Comparison of ENCODE assay signal across 21 cellular contexts in genomic region chr13:107817652-107818287, GRCh38.
DNase-seq lines count a peak whose midpoint lies in the region; ATAC-seq and TF ChIP-seq lines count a peak whose summit lies in the region.
"Had no signal": no experiment of that assay in that cellular context is flagged by ENCODE, and none has a peak within 500 bp of the region (broad histone marks: within the 10 kb centered on the region; RNA-seq: fewer than 3 reads in every experiment).

No MANE protein-coding gene starts in this region.

- H3F3A ChIP-seq in GM23338 (replicated peaks; ENCODE audit: low read depth), result no peaks in the 10 kb centered on the region

- H3K36me3 ChIP-seq in GM23338 (ENCODE audit: insufficient read depth) (no peaks in the 10 kb centered on the region), HUES48 (ENCODE audit: control insufficient read depth, insufficient read depth, low read length) (no peaks in the 10 kb centered on the region), NT2/D1 (ENCODE audit: insufficient read depth, insufficient read length, low read length) (no peaks in the 10 kb centered on the region), sigmoid colon (no peaks in the 10 kb centered on the region)

- no peaks in the 10 kb centered on the region for H3K9me3 ChIP-seq in HUES48 (ENCODE audit: control insufficient read depth, insufficient read depth, low read length)
- no peaks in the 10 kb centered on the region for H3K9me3 ChIP-seq in NT2/D1 (ENCODE audit: insufficient read depth, low read length)
- H3K9me3 ChIP-seq in sigmoid colon, result no peaks in the 10 kb centered on the region
- H3K9me3 ChIP-seq: A549, Caco-2 had no signal

- DNase-seq in GM23338 (ENCODE audit: low spot score) (peak; percentile 75), NT2/D1 (ENCODE audit: low read depth, low spot score) (peak; percentile 18), iPS-NIHi11 (ENCODE audit: low spot score) (peak; percentile 29), sigmoid colon (no peak)
- no peak for DNase-seq in activated CD4-positive, alpha-beta T cell treated with anti-CD3 and anti-CD28 coated beads, Interleukin-2, amount 10 ng/mL, durations not matched to agents 7 days and 5 days
- no peak for DNase-seq in stimulated activated CD4-positive, alpha-beta T cell treated with anti-CD3 and anti-CD28 coated beads, Interleukin-12 subunit alpha, Interleukin-12 subunit beta, amount 100 ng/mL, for 4 hours
- DNase-seq: Caco-2; CD4-positive, alpha-beta T cell; DMS153; GDM1; GM23248; HFFc6; Karpas-422; NCI-H2107; NCI-H226; NCI-H526 had no signal

- peaks cover 61% of the 10 kb centered on the region for H3K4me1 Mint-ChIP-seq in GM23338
- no peaks in the 10 kb centered on the region for H3K4me1 Mint-ChIP-seq in activated CD4-positive, alpha-beta T cell treated with anti-CD3 and anti-CD28 coated beads, Interleukin-2, amount 10 ng/mL, durations not matched to agents 7 days and 5 days

- H3K4me2 ChIP-seq in GM23338, result peak overlapping the region; percentile 29
- H3K4me2 ChIP-seq: A549 had no signal

- ATAC-seq in GM23338 (peak; percentile 99), GM21723 (IDR thresholded peaks at IDR 0.05; ENCODE audit: unreplicated experiment) (no peak)
- ATAC-seq: A549, Right ventricle myocardium inferior had no signal

- no peak for TF ChIP-seq EP300 in sigmoid colon (IDR thresholded peaks at IDR 0.05)

- no peaks in the 10 kb centered on the region for H3K36me3 Mint-ChIP-seq in GM23338 (ENCODE audit: low read depth)
- H3K36me3 Mint-ChIP-seq in activated CD4-positive, alpha-beta T cell treated with anti-CD3 and anti-CD28 coated beads, Interleukin-2, amount 10 ng/mL, durations not matched to agents 7 days and 5 days (ENCODE audit: low read depth), result no peaks in the 10 kb centered on the region
- H3K36me3 Mint-ChIP-seq: IgD-negative memory B cell had no signal

- 76 to 77% methylated on average over 6 of the region's 6 CpGs for WGBS in sigmoid colon, 2 donors

- 0 out of 2 replicates have a peak, but pooled peaks cover 5% of the 10 kb centered on the region for H3K9me2 ChIP-seq in GM23338 (ENCODE audit: insufficient read depth)

- H3K4me1 ChIP-seq in GM23338 (ENCODE audit: insufficient read depth), result peaks cover 40% of the 10 kb centered on the region
- H3K4me1 ChIP-seq in HUES48 (ENCODE audit: control insufficient read depth, insufficient read depth, low read length), result peaks cover 46% of the 10 kb centered on the region
- no peaks in the 10 kb centered on the region for H3K4me1 ChIP-seq in NT2/D1 (ENCODE audit: insufficient read depth, insufficient read length)
- no peaks in the 10 kb centered on the region for H3K4me1 ChIP-seq in sigmoid colon
- H3K4me1 ChIP-seq: A549, Caco-2 had no signal

- H3K9me3 Mint-ChIP-seq in GM23338, result no peaks in the 10 kb centered on the region; the same call in 2 of the 3 replicates
- no peaks in the 10 kb centered on the region for H3K9me3 Mint-ChIP-seq in activated CD4-positive, alpha-beta T cell treated with anti-CD3 and anti-CD28 coated beads, Interleukin-2, amount 10 ng/mL, durations not matched to agents 7 days and 5 days
- H3K9me3 Mint-ChIP-seq: CD4-positive, alpha-beta T cell had no signal

- no peak overlapping the region for H2AFZ ChIP-seq in GM23338
- H2AFZ ChIP-seq: GM23248 had no signal

- peak overlapping the region; percentile 95 for H3K27ac Mint-ChIP-seq in GM23338
- H3K27ac Mint-ChIP-seq in activated CD4-positive, alpha-beta T cell treated with anti-CD3 and anti-CD28 coated beads, Interleukin-2, amount 10 ng/mL, durations not matched to agents 7 days and 5 days, result no peak overlapping the region
- H3K27ac Mint-ChIP-seq: CD4-positive, alpha-beta T cell; HFFc6; IgD-negative memory B cell had no signal

- no peak for TF ChIP-seq POLR2A in sigmoid colon (IDR thresholded peaks at IDR 0.05)

- H4K20me1 ChIP-seq in GM23338 (replicated peaks; ENCODE audit: insufficient read depth), result no peaks in the 10 kb centered on the region

- H3K9ac ChIP-seq in HUES48 (ENCODE audit: low read depth, low read length) (no peak overlapping the region), NT2/D1 (ENCODE audit: insufficient read length, low read depth) (no peak overlapping the region)
- H3K9ac ChIP-seq: GM23248 had no signal

- CTCF ChIA-PET in activated CD4-positive, alpha-beta T cell treated with anti-CD3 and anti-CD28 coated beads, Interleukin-2, amount 10 ng/mL, durations not matched to agents 7 days and 5 days (lab: Charles Lee), result no interaction called here

- peaks cover 5% of the 10 kb centered on the region for H3K79me2 ChIP-seq in GM23338 (replicated peaks; ENCODE audit: insufficient read depth)

- peak overlapping the region; percentile 70 for H3K27ac ChIP-seq in GM23338 (ENCODE audit: low read depth)
- H3K27ac ChIP-seq in HUES48 (ENCODE audit: low read depth, low read length), result peak overlapping the region; percentile 31
- no peak overlapping the region for H3K27ac ChIP-seq in sigmoid colon
- H3K27ac ChIP-seq: A549, GM23248 had no signal

- intact Hi-C loops in sigmoid colon (cut with DNase I), result no loop called here

- H3K27me3 ChIP-seq in GM23338 (ENCODE audit: insufficient read depth) (no peaks in the 10 kb centered on the region), HUES48 (ENCODE audit: control insufficient read depth, insufficient read depth, low read length) (no peaks in the 10 kb centered on the region), NT2/D1 (ENCODE audit: insufficient read depth, insufficient read length) (no peaks in the 10 kb centered on the region), sigmoid colon (no peaks in the 10 kb centered on the region)

- TF ChIP-seq CTCF in GM23338 (conservative IDR thresholded peaks at IDR 0.05; ENCODE audit: low read depth in 2 of 2), result no peak
- TF ChIP-seq CTCF in sigmoid colon (IDR thresholded peaks at IDR 0.05), result no peak

- H3K4me3 Mint-ChIP-seq in GM23338, result peak overlapping the region; percentile 49; the same call in 2 of the 3 replicates
- no peak overlapping the region for H3K4me3 Mint-ChIP-seq in activated CD4-positive, alpha-beta T cell treated with anti-CD3 and anti-CD28 coated beads, Interleukin-2, amount 10 ng/mL, durations not matched to agents 7 days and 5 days
- H3K4me3 Mint-ChIP-seq: CD4-positive, alpha-beta T cell; HFFc6; IgD-negative memory B cell had no signal

- POLR2A ChIA-PET in activated CD4-positive, alpha-beta T cell treated with anti-CD3 and anti-CD28 coated beads, Interleukin-2, amount 10 ng/mL, durations not matched to agents 7 days and 5 days (lab: Charles Lee), result no interaction called here

- H3K27me3 Mint-ChIP-seq in GM23338 (ENCODE audit: insufficient read depth, low read depth, poor library complexity), result peaks cover 1% of the 10 kb centered on the region
- H3K27me3 Mint-ChIP-seq in activated CD4-positive, alpha-beta T cell treated with anti-CD3 and anti-CD28 coated beads, Interleukin-2, amount 10 ng/mL, durations not matched to agents 7 days and 5 days, result no peaks in the 10 kb centered on the region
- H3K27me3 Mint-ChIP-seq: CD4-positive, alpha-beta T cell; IgD-negative memory B cell had no signal

- peak overlapping the region; percentile 4 for H3K4me3 ChIP-seq in GM23338
- 0 out of 2 replicates have a peak overlapping the region, but pooled peaks have one; percentile 9 for H3K4me3 ChIP-seq in HUES48 (ENCODE audit: low read depth, low read length)
- no peak overlapping the region for H3K4me3 ChIP-seq in NT2/D1 (ENCODE audit: insufficient read length, low read depth)
- no peak overlapping the region for H3K4me3 ChIP-seq in sigmoid colon
- H3K4me3 ChIP-seq: A549, GM23248 had no signal

TF ChIP-seq in GM23338, 12 proteins besides CTCF, POLR2A, EP300 and RAD21 (continues in another document):
- TF ChIP-seq POLR2AphosphoS5 (IDR thresholded peaks at IDR 0.05; ENCODE audit: low read depth), result no peak

Comparison
In these comparisons a context has a peak if more than half of its experiments do, and no peak if none do; other contexts are left out.
1. DNase-seq: peak in GM23338 (single experiment), NT2/D1 (single experiment) and iPS-NIHi11 (single experiment); none in activated CD4-positive, alpha-beta T cell treated with anti-CD3 and anti-CD28 coated beads, Interleukin-2, amount 10 ng/mL, durations not matched to agents 7 days and 5 days (single experiment), sigmoid colon (single experiment) and stimulated activated CD4-positive, alpha-beta T cell treated with anti-CD3 and anti-CD28 coated beads, Interleukin-12 subunit alpha, Interleukin-12 subunit beta, amount 100 ng/mL, for 4 hours (single experiment).
2. H3K27ac ChIP-seq: peak in GM23338 (single experiment) and HUES48 (single experiment); none in sigmoid colon (0 of 4).
3. H3K4me3 ChIP-seq: peak in GM23338 (single experiment) and HUES48 (single experiment); none in NT2/D1 (single experiment) and sigmoid colon (0 of 4).